Comparison of ENCODE assay signal across 30 cellular contexts in the genomic region with DNA sequence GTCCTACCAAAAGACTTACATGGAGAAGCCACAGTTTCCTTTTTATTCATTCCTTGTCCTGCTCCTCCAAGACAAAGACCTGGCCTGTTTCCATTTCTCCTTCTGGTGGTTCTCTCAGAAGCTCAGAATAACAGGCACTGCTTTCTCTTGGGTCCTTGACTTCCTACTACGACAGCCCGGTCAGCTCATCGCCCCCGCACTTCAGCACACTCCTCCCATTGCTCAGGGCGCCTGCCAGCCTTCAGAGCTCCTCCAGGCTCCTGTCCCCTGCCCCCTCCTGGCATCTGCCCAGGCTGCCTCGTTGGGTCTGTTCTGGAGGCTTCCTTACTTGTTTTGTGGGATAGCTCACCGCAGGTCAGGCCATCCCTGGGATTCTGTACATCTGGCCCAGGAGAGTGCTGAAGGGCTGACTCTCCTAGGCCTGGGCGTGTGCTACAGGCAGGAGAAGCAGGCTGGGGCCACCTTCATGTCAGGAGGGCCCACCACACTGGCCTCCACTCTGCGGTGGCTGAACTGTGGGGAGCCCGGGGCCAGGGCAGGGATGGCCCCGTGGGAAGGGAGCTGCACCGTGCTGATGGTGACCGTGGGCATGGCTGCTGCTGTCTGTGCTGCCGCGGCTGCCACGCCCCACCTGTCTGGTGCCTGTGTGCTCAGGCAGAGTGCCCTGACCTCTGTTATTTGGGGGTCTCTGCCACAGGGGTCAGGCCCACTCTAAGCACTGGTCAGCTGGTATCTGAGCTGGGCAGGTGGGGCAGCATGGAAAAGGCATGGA. TPM values are rescaled to one million over a fixed set of nuclear protein-coding genes. Genes with fewer than 3 reads are reported as not detected.
A peak's percentile ranks its signal among the peaks of the same experiment; 100 is the strongest.
DNase-seq lines count a peak whose midpoint lies in the region; ATAC-seq, FAIRE-seq and TF ChIP-seq lines count a peak whose summit lies in the region.
"Had no signal": no experiment of that assay in that cellular context is flagged by ENCODE, and none has a peak within 500 bp of the region (broad histone marks: within the 10 kb centered on the region; RNA-seq: fewer than 3 reads in every experiment).

No MANE protein-coding gene starts in this region.

- intact Hi-C loops in heart left ventricle (cut with DNase I), result no loop called here
- intact Hi-C loops in sciatic nerve (cut with DNase I), result no loop called here

- no peak for TF ChIP-seq CTCF in heart left ventricle (IDR thresholded peaks at IDR 0.05)
- no peak for TF ChIP-seq CTCF in right atrium auricular region (IDR thresholded peaks at IDR 0.05)
- TF ChIP-seq CTCF in astrocyte (IDR thresholded peaks at IDR 0.05; ENCODE audit: insufficient read depth, low read depth, low read length), result no peak
- TF ChIP-seq CTCF in fibroblast of pulmonary artery (IDR thresholded peaks at IDR 0.05; ENCODE audit: low read length, missing control alignments), result no peak
- no peak for TF ChIP-seq CTCF in GM10248 (IDR thresholded peaks at IDR 0.05; ENCODE audit: control extremely low read depth, extremely low read depth, low read depth, missing control alignments)

- H3K36me3 Mint-ChIP-seq in astrocyte (ENCODE audit: low read depth, unreplicated experiment), result peaks cover 21% of the 10 kb centered on the region
- peaks cover 31% of the 10 kb centered on the region for H3K36me3 Mint-ChIP-seq in stimulated activated memory B cell treated with anti-CD40 and anti-IgM and Interleukin-4, amounts not matched to agents 10 μg/mL and 1 μg/mL and 100 μg/mL, for 72 hours

- no peak overlapping the region for H2AFZ ChIP-seq in astrocyte (ENCODE audit: low read depth, low read length)

- H3K4me1 Mint-ChIP-seq in astrocyte (ENCODE audit: low read depth, unreplicated experiment), result peaks cover 3% of the 10 kb centered on the region
- H3K4me1 Mint-ChIP-seq in stimulated activated memory B cell treated with anti-CD40 and anti-IgM and Interleukin-4, amounts not matched to agents 10 μg/mL and 1 μg/mL and 100 μg/mL, for 72 hours, result no peaks in the 10 kb centered on the region
- H3K4me1 Mint-ChIP-seq: brain, mesothelial cell of epicardium had no signal

- H3K4me1 ChIP-seq in heart left ventricle, result peaks cover 0 to 7% (median 0%) of the 10 kb centered on the region in 12 donors
- H3K4me1 ChIP-seq in right atrium auricular region, result no peaks in the 10 kb centered on the region
- H3K4me1 ChIP-seq in astrocyte (ENCODE audit: insufficient read depth, low read length), result no peaks in the 10 kb centered on the region
- H3K4me1 ChIP-seq: foreskin keratinocyte, upper lobe of left lung had no signal

- H3K27me3 ChIP-seq in heart left ventricle (no peaks in the 10 kb centered on the region), right atrium auricular region (no peaks in the 10 kb centered on the region), astrocyte (ENCODE audit: insufficient read depth, low read length) (no peaks in the 10 kb centered on the region)
- H3K27me3 ChIP-seq: foreskin keratinocyte, upper lobe of left lung had no signal

- peak overlapping the region in 1 of 12 donors; percentile 14 for H3K27ac ChIP-seq in heart left ventricle
- H3K27ac ChIP-seq in right atrium auricular region, result no peak overlapping the region
- no peak overlapping the region for H3K27ac ChIP-seq in astrocyte (ENCODE audit: low read depth, low read length)
- H3K27ac ChIP-seq: foreskin keratinocyte, HL-60, upper lobe of left lung, WERI-Rb-1 had no signal

- TF ChIP-seq POLR2A in heart left ventricle (IDR thresholded peaks at IDR 0.05), result no peak

- no peaks in the 10 kb centered on the region for H3K27me3 Mint-ChIP-seq in astrocyte (ENCODE audit: low read depth, unreplicated experiment)
- no peaks in the 10 kb centered on the region for H3K27me3 Mint-ChIP-seq in stimulated activated memory B cell treated with anti-CD40 and anti-IgM and Interleukin-4, amounts not matched to agents 10 μg/mL and 1 μg/mL and 100 μg/mL, for 72 hours
- H3K27me3 Mint-ChIP-seq: brain, naive B cell had no signal

- POLR2A ChIA-PET in GM10248 (lab: Yijun Ruan, JAX), result no interaction called here

- peak overlapping the region; percentile 72 for H3K27ac Mint-ChIP-seq in astrocyte (ENCODE audit: unreplicated experiment)
- no peak overlapping the region for H3K27ac Mint-ChIP-seq in stimulated activated memory B cell treated with anti-CD40 and anti-IgM and Interleukin-4, amounts not matched to agents 10 μg/mL and 1 μg/mL and 100 μg/mL, for 72 hours
- H3K27ac Mint-ChIP-seq: mesothelial cell of epicardium had no signal

- no peak for FAIRE-seq in astrocyte (lab: Jason Lieb, UNC)
- FAIRE-seq: colon, H54, kidney had no signal

- WGBS in heart left ventricle, 4 donors, result 70 to 79% (median 76%) methylated on average over 13 to 16 of the region's 16 CpGs

- H3K4me3 ChIP-seq in heart left ventricle, result no peak overlapping the region
- no peak overlapping the region for H3K4me3 ChIP-seq in right atrium auricular region
- no peak overlapping the region for H3K4me3 ChIP-seq in astrocyte (ENCODE audit: insufficient read depth, low read depth, low read length)
- H3K4me3 ChIP-seq in fibroblast of pulmonary artery (replicated peaks; ENCODE audit: low read depth, low read length), result no peak overlapping the region
- H3K4me3 ChIP-seq: upper lobe of left lung had no signal

- CTCF ChIA-PET in GM10248 (lab: Yijun Ruan, JAX), result interaction anchor here (0.7 kb wide), 1 partner anchor 19 kb away, joined by 3 read pairs; no protein-coding TSS in a partner anchor

- peaks cover 0 to 100% (median 98%) of the 10 kb centered on the region in 9 donors for H3K36me3 ChIP-seq in heart left ventricle
- H3K36me3 ChIP-seq in right atrium auricular region, result peaks cover 95% of the 10 kb centered on the region
- H3K36me3 ChIP-seq in astrocyte (ENCODE audit: insufficient read depth, low read length), result peaks cover 43% of the 10 kb centered on the region

- H3K79me2 ChIP-seq in astrocyte (ENCODE audit: insufficient read depth, low read length), result peaks cover 24% of the 10 kb centered on the region

- H4K20me1 ChIP-seq in astrocyte (ENCODE audit: insufficient read depth, low read length), result peaks cover 67% of the 10 kb centered on the region

- no peak overlapping the region for H3K4me2 ChIP-seq in astrocyte (ENCODE audit: low read length)

- peak in 1 of 5 donors; percentile 34 for DNase-seq in heart left ventricle
- no peak for DNase-seq in right atrium auricular region (ENCODE audit: low spot score)
- peak; percentile 23 for DNase-seq in astrocyte (ENCODE audit: low read depth)
- peak; percentile 65 for DNase-seq in fibroblast of pulmonary artery (ENCODE audit: low read depth)
- DNase-seq in sciatic nerve (ENCODE audit: low spot score), result no peak
- no peak for DNase-seq in GM10248 (ENCODE audit: extremely low spot score)
- DNase-seq: ACHN; activated naive CD4-positive, alpha-beta T cell; effector CD4-positive, alpha-beta T cell; EL; erythroblast; foreskin keratinocyte; Karpas-422; kidney; naive B cell; NCI-H2029; NCI-H69; occipital lobe; SHP77; T1000; upper lobe of left lung; WERI-Rb-1 had no signal

- H3K9me3 ChIP-seq in heart left ventricle (no peaks in the 10 kb centered on the region), right atrium auricular region (no peaks in the 10 kb centered on the region), astrocyte (ENCODE audit: insufficient read depth, low read depth, low read length) (no peaks in the 10 kb centered on the region)
- H3K9me3 ChIP-seq: upper lobe of left lung had no signal

- no peaks in the 10 kb centered on the region for H3K9me3 Mint-ChIP-seq in astrocyte (ENCODE audit: unreplicated experiment)
- no peaks in the 10 kb centered on the region for H3K9me3 Mint-ChIP-seq in stimulated activated memory B cell treated with anti-CD40 and anti-IgM and Interleukin-4, amounts not matched to agents 10 μg/mL and 1 μg/mL and 100 μg/mL, for 72 hours
- H3K9me3 Mint-ChIP-seq: brain; mesothelial cell of epicardium; naive B cell; stimulated activated effector memory CD8-positive, alpha-beta T cell treated with anti-CD3 and anti-CD28 coated beads, Interleukin-12 subunit alpha, Interleukin-12 subunit beta, amount 100 ng/mL, for 72 hours had no signal

- no peak overlapping the region for H3K9ac ChIP-seq in astrocyte (ENCODE audit: low read length)

- peak overlapping the region; percentile 57 for H3K4me3 Mint-ChIP-seq in astrocyte (ENCODE audit: unreplicated experiment)
- no peak overlapping the region for H3K4me3 Mint-ChIP-seq in stimulated activated memory B cell treated with anti-CD40 and anti-IgM and Interleukin-4, amounts not matched to agents 10 μg/mL and 1 μg/mL and 100 μg/mL, for 72 hours
- H3K4me3 Mint-ChIP-seq: brain; mesothelial cell of epicardium; naive B cell; stimulated activated effector memory CD8-positive, alpha-beta T cell treated with anti-CD3 and anti-CD28 coated beads, Interleukin-12 subunit alpha, Interleukin-12 subunit beta, amount 100 ng/mL, for 72 hours had no signal

- ATAC-seq in heart left ventricle (peak in 3 of 4 donors; percentile 19 to 68 (median 47)), sciatic nerve (peak; percentile 45), HG03175 (IDR thresholded peaks at IDR 0.05; ENCODE audit: unreplicated experiment) (no peak)
- no peak for ATAC-seq in stimulated activated memory B cell treated with anti-CD40 and anti-IgM and Interleukin-4, amounts not matched to agents 10 μg/mL and 1 μg/mL and 100 μg/mL, for 72 hours
- ATAC-seq: foreskin keratinocyte had no signal

RNA-seq across cellular contexts. Expression of gene TCF25, which starts 17.7 kb away (rescaled TPM):
- total RNA-seq in heart left ventricle, result 100 to 1,000 TPM in 5 of 9 donors, 10 to 100 TPM in 4; 75.8 to 115 (median 101) TPM
- 10 to 100 TPM; 52.5 to 96.4 TPM for polyA plus RNA-seq in heart left ventricle
- total RNA-seq in right atrium auricular region, result 100 to 1,000 TPM in 1 of 2 donors, 10 to 100 TPM in 1; 91.8 to 108 TPM
- 187 and 193 TPM in 2 replicates for total RNA-seq in astrocyte
- total RNA-seq in sciatic nerve, result 206 TPM

RNA-seq across cellular contexts. Expression of gene MC1R, which starts 27.6 kb away (rescaled TPM):
- total RNA-seq in heart left ventricle, result 1 to 10 TPM in 6 of 9 donors, under 1 TPM in 3; 0.42 to 2.1 (median 1.3) TPM
- polyA plus RNA-seq in heart left ventricle, result 1 to 10 TPM; 1.4 to 1.6 TPM
- 1 to 10 TPM in 1 of 2 donors, under 1 TPM in 1; 0.63 to 1.8 TPM for total RNA-seq in right atrium auricular region
- total RNA-seq in astrocyte, result 8.4 and 9.2 TPM in 2 replicates
- total RNA-seq in sciatic nerve, result 5.8 TPM

RNA-seq across cellular contexts. Expression of gene TUBB3, which starts 32.1 kb away (rescaled TPM):
- total RNA-seq in heart left ventricle (10 to 100 TPM in 2 of 9 donors, 1 to 10 TPM in 7; 1.2 to 18.1 (median 4.1) TPM), right atrium auricular region (1 to 10 TPM; 2.2 to 6.4 TPM), astrocyte (360 and 459 TPM in 2 replicates), sciatic nerve (2.0 TPM)
- polyA plus RNA-seq in heart left ventricle, result 1 to 10 TPM in 1 of 2 donors, under 1 TPM in 1; 0.19 to 9.1 TPM

RNA-seq across cellular contexts. Expression of gene DEF8, which starts 57.5 kb away (rescaled TPM):
- total RNA-seq in heart left ventricle, result 10 to 100 TPM; 29.0 to 89.3 (median 36.1) TPM
- 10 to 100 TPM; 57.1 to 68.8 TPM for polyA plus RNA-seq in heart left ventricle
- 10 to 100 TPM; 50.1 to 69.8 TPM for total RNA-seq in right atrium auricular region
- 70.7 and 78.8 TPM in 2 replicates for total RNA-seq in astrocyte
- total RNA-seq in sciatic nerve, result 60.2 TPM

Comparison
In these comparisons a context has a peak if more than half of its experiments do, and no peak if none do; other contexts are left out.
1. ATAC-seq: peak in heart left ventricle (3 of 4) and sciatic nerve (single experiment); none in HG03175 (single experiment) and stimulated activated memory B cell treated with anti-CD40 and anti-IgM and Interleukin-4, amounts not matched to agents 10 μg/mL and 1 μg/mL and 100 μg/mL, for 72 hours (single experiment).
2. DNase-seq: peak in astrocyte (single experiment) and fibroblast of pulmonary artery (single experiment); none in right atrium auricular region (single experiment), sciatic nerve (single experiment) and GM10248 (single experiment).
3. RNA of gene TUBB3, which starts 32.1 kb away (total RNA-seq): 360 to 459 TPM in astrocyte; 2.2 to 6.4 TPM in right atrium auricular region, 1.2 to 18.1 TPM in heart left ventricle and 2.0 TPM in sciatic nerve (single experiment); every median in the first group is over 10 times any median in the second.